ENCODE assay signal across 2 cellular contexts in genomic region chr1:54453089-54453488, GRCh38.
TF ChIP-seq lines count a peak whose summit lies in the region.

No MANE protein-coding gene starts in this region.

TF ChIP-seq in HEK293, 187 proteins besides CTCF, POLR2A, EP300 and RAD21:
- TF ChIP-seq ZNF132 (tag by site-specific recombination; IDR thresholded peaks at IDR 0.05; ENCODE audit: borderline replicate concordance) (no peak), ZNF37A (tag by site-specific recombination; IDR thresholded peaks at IDR 0.05) (peak; percentile 94), ZIC2 (tag by site-specific recombination; IDR thresholded peaks at IDR 0.05) (peak; percentile 26; the same call in 1 of the 2 replicates)

TF ChIP-seq in K562, 482 proteins besides CTCF, POLR2A, EP300 and RAD21:
- peak; percentile 48 for TF ChIP-seq TFE3 (CRISPR knock-in tag; IDR thresholded peaks at IDR 0.05)
- peak; percentile 24 for TF ChIP-seq DACH1 (IDR thresholded peaks at IDR 0.05; ENCODE audit: partially characterized antibody)
- no peak for TF ChIP-seq FOXP1 (CRISPR knock-in tag; IDR thresholded peaks at IDR 0.05)
- TF ChIP-seq RAD51 (IDR thresholded peaks at IDR 0.05; ENCODE audit: borderline replicate concordance, low read depth): peak; percentile 68
- peak; percentile 38; the same call in 1 of the 2 replicates for TF ChIP-seq USF1 (CRISPR knock-in tag; IDR thresholded peaks at IDR 0.05)
- TF ChIP-seq CBFA2T3 (IDR thresholded peaks at IDR 0.05): peak; percentile 22; the same call in 1 of the 2 replicates
- TF ChIP-seq CBFA2T2 (conservative IDR thresholded peaks at IDR 0.05): peak; percentile 42
- TF ChIP-seq, protein P1, sequence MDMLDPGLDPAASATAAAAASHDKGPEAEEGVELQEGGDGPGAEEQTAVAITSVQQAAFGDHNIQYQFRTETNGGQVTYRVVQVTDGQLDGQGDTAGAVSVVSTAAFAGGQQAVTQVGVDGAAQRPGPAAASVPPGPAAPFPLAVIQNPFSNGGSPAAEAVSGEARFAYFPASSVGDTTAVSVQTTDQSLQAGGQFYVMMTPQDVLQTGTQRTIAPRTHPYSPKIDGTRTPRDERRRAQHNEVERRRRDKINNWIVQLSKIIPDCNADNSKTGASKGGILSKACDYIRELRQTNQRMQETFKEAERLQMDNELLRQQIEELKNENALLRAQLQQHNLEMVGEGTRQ (CRISPR knock-in tag; IDR thresholded peaks at IDR 0.05): peak; percentile 54
- no peak for TF ChIP-seq MAFG (tag; conservative IDR thresholded peaks at IDR 0.05)
- 0 out of 2 replicates have a peak, but pooled peaks have one; percentile 5 for TF ChIP-seq SPI1 (IDR thresholded peaks at IDR 0.05; ENCODE audit: borderline replicate concordance, low read depth, low read length)
- peak; percentile 29; the same call in 1 of the 2 replicates for TF ChIP-seq PKNOX1 (IDR thresholded peaks at IDR 0.05)
- TF ChIP-seq, protein P2, sequence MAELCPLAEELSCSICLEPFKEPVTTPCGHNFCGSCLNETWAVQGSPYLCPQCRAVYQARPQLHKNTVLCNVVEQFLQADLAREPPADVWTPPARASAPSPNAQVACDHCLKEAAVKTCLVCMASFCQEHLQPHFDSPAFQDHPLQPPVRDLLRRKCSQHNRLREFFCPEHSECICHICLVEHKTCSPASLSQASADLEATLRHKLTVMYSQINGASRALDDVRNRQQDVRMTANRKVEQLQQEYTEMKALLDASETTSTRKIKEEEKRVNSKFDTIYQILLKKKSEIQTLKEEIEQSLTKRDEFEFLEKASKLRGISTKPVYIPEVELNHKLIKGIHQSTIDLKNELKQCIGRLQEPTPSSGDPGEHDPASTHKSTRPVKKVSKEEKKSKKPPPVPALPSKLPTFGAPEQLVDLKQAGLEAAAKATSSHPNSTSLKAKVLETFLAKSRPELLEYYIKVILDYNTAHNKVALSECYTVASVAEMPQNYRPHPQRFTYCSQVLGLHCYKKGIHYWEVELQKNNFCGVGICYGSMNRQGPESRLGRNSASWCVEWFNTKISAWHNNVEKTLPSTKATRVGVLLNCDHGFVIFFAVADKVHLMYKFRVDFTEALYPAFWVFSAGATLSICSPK (IDR thresholded peaks at IDR 0.05; ENCODE audit: borderline replicate concordance): no peak
